In the genomic region with DNA sequence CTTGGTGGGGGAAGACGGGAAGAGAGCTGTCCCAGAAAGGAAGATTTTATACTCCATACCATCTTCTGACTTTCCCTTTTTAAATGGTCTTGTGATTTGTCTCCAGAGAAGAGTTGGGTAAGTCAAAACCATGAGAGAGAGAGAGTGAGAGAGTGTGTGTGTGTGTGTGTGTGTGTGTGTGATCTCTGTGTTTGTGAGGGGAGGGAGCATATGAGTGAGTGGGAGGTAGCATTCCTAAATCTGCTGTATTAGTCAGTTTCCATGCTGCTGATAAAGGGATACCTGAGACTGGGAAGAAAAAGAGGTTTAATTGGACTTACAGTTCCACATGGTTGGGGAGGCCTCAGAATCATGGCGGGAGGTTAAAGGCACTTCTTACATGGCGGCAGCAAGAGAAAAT, we compare ENCODE assay signal across 18 cellular contexts.
DNase-seq lines count a peak whose midpoint lies in the region; ATAC-seq and TF ChIP-seq lines count a peak whose summit lies in the region.
"Had no signal": no experiment of that assay in that cellular context is flagged by ENCODE, and none has a peak within 500 bp of the region (broad histone marks: within the 10 kb centered on the region; RNA-seq: fewer than 3 reads in every experiment).

No MANE protein-coding gene starts in this region.

- intact Hi-C loops in mammary epithelial cell (cut with micrococcal nuclease) (no loop called here), breast epithelium (cut with DNase I; ENCODE audit: low total_unique reads) (no loop called here), sciatic nerve (cut with DNase I) (no loop called here)

- no peaks in the 10 kb centered on the region for H3K79me2 ChIP-seq in mammary epithelial cell (ENCODE audit: insufficient read depth, low read length)

- TF ChIP-seq POLR2A in breast epithelium (IDR thresholded peaks at IDR 0.05): no peak

- dilution Hi-C loops in mammary epithelial cell (cut with HindIII; ENCODE audit: low sequenced_read_pairs): no loop called here

- H3K36me3 ChIP-seq in mammary epithelial cell (ENCODE audit: insufficient read depth, low read length) (no peaks in the 10 kb centered on the region), breast epithelium (no peaks in the 10 kb centered on the region)

- CTCF ChIA-PET in mammary epithelial cell (lab: Charles Lee; ENCODE audit: low non-redundant PET): no interaction called here
- CTCF ChIA-PET in activated CD4-positive, alpha-beta memory T cell treated with anti-CD3 and anti-CD28 coated beads, Interleukin-2, amount 10 ng/mL, durations not matched to agents 7 days and 5 days (lab: Charles Lee): no interaction called here

- 90% methylated on average over 3 of the region's 3 CpGs for WGBS in mammary epithelial cell (ENCODE audit: low coverage, missing lambda C conversion rate)

- no peaks in the 10 kb centered on the region for H4K20me1 ChIP-seq in mammary epithelial cell (ENCODE audit: insufficient read depth, low read length)

- H3K4me2 ChIP-seq in mammary epithelial cell (ENCODE audit: insufficient read depth, low read depth, low read length): no peak overlapping the region

- DNase-seq in mammary epithelial cell: peak; percentile 54
- no peak for DNase-seq in breast epithelium (ENCODE audit: low spot score in 2 of 2)
- peak; percentile 78 for DNase-seq in amniotic epithelial cell (ENCODE audit: low read depth)
- DNase-seq in fibroblast of the aortic adventitia (ENCODE audit: low read depth): peak; percentile 53
- DNase-seq in sciatic nerve (ENCODE audit: low spot score): no peak
- DNase-seq in activated CD4-positive, alpha-beta memory T cell treated with anti-CD3 and anti-CD28 coated beads, Interleukin-2, amount 10 ng/mL, durations not matched to agents 7 days and 5 days: no peak
- DNase-seq in Ammon's horn (ENCODE audit: low spot score): no peak
- no peak for DNase-seq in glomerular visceral epithelial cell (ENCODE audit: extremely low spot score)
- DNase-seq: DMS79 treated with DMSO at 0.1 percent for 48 hours, Karpas-422, NCI-H1417 treated with DMSO at 0.1 percent for 48 hours, NCI-H187 treated with DMSO at 0.1 percent for 48 hours, NCI-H2227 treated with DMSO at 0.1 percent for 48 hours, NCI-H524 treated with DMSO at 0.1 percent for 48 hours, PC-3 had no signal

- H3K27me3 Mint-ChIP-seq in activated CD4-positive, alpha-beta memory T cell treated with anti-CD3 and anti-CD28 coated beads, Interleukin-2, amount 10 ng/mL, durations not matched to agents 7 days and 5 days: peaks cover 2% of the 10 kb centered on the region

- peak overlapping the region; percentile 70 for H3K27ac ChIP-seq in mammary epithelial cell (ENCODE audit: insufficient read depth, low read depth, low read length)
- H3K27ac ChIP-seq in breast epithelium: no peak overlapping the region
- H3K27ac ChIP-seq: 22Rv1 had no signal

- POLR2A ChIA-PET in activated CD4-positive, alpha-beta memory T cell treated with anti-CD3 and anti-CD28 coated beads, Interleukin-2, amount 10 ng/mL, durations not matched to agents 7 days and 5 days (lab: Charles Lee): no interaction called here

- peaks cover 30% of the 10 kb centered on the region for H3K4me1 ChIP-seq in mammary epithelial cell (ENCODE audit: insufficient read depth, low read length)
- no peaks in the 10 kb centered on the region for H3K4me1 ChIP-seq in breast epithelium

- no peaks in the 10 kb centered on the region for H3K9me3 ChIP-seq in mammary epithelial cell (replicated peaks; ENCODE audit: insufficient read depth, low read length)
- peaks cover 0 to 3% of the 10 kb centered on the region in 2 donors for H3K9me3 ChIP-seq in breast epithelium

- H3K27ac Mint-ChIP-seq in activated CD4-positive, alpha-beta memory T cell treated with anti-CD3 and anti-CD28 coated beads, Interleukin-2, amount 10 ng/mL, durations not matched to agents 7 days and 5 days: no peak overlapping the region
- H3K27ac Mint-ChIP-seq: B cell, IgD-negative memory B cell had no signal

- H3K4me3 Mint-ChIP-seq in activated CD4-positive, alpha-beta memory T cell treated with anti-CD3 and anti-CD28 coated beads, Interleukin-2, amount 10 ng/mL, durations not matched to agents 7 days and 5 days: no peak overlapping the region
- H3K4me3 Mint-ChIP-seq: B cell, IgD-negative memory B cell had no signal

- BruUV-seq in mammary epithelial cell (replicated peaks; lab: Mats Ljungman, UMichigan): no TSS peak

- H3K27me3 ChIP-seq in mammary epithelial cell (ENCODE audit: insufficient read depth, low read length) (no peaks in the 10 kb centered on the region), breast epithelium (no peaks in the 10 kb centered on the region)

- ATAC-seq in sciatic nerve: peak; percentile 36
- ATAC-seq: PC-3 had no signal

- in situ Hi-C loops in mammary epithelial cell (cut with MboI; ENCODE audit: low sequenced_read_pairs in 2 of 2): loop anchor here in 1 of 2 donors (10.0 kb wide), 1 partner anchor 65 kb away; no protein-coding TSS in a partner anchor

- H3K9ac ChIP-seq in mammary epithelial cell (ENCODE audit: insufficient read depth, low read length): no peak overlapping the region

- no peaks in the 10 kb centered on the region for H3K36me3 Mint-ChIP-seq in activated CD4-positive, alpha-beta memory T cell treated with anti-CD3 and anti-CD28 coated beads, Interleukin-2, amount 10 ng/mL, durations not matched to agents 7 days and 5 days (ENCODE audit: low read depth)
- H3K36me3 Mint-ChIP-seq: IgD-negative memory B cell had no signal

- H3K9me3 Mint-ChIP-seq in activated CD4-positive, alpha-beta memory T cell treated with anti-CD3 and anti-CD28 coated beads, Interleukin-2, amount 10 ng/mL, durations not matched to agents 7 days and 5 days: no peaks in the 10 kb centered on the region

- no peaks in the 10 kb centered on the region for H3K4me1 Mint-ChIP-seq in activated CD4-positive, alpha-beta memory T cell treated with anti-CD3 and anti-CD28 coated beads, Interleukin-2, amount 10 ng/mL, durations not matched to agents 7 days and 5 days
- H3K4me1 Mint-ChIP-seq: B cell, IgD-negative memory B cell had no signal

- H3K4me3 ChIP-seq in mammary epithelial cell (replicated peaks in 1 of 3; ENCODE audit: insufficient read depth in 1 of 3, low read depth in 2 of 3, low read length in 3 of 3) (no peak overlapping the region), breast epithelium (no peak overlapping the region), fibroblast of the aortic adventitia (ENCODE audit: low read depth, low read length) (no peak overlapping the region)

- peak overlapping the region; percentile 68 for H2AFZ ChIP-seq in mammary epithelial cell (ENCODE audit: low read depth, low read length)

- no peak for TF ChIP-seq CTCF in mammary epithelial cell (conservative IDR thresholded peaks at IDR 0.05 in 1 of 2, IDR thresholded peaks at IDR 0.05 in 1 of 2; ENCODE audit: extremely low read depth in 1 of 2, insufficient read depth in 1 of 2, low read depth in 1 of 2, low read length in 2 of 2)
- no peak for TF ChIP-seq CTCF in breast epithelium (IDR thresholded peaks at IDR 0.05)
- no peak for TF ChIP-seq CTCF in fibroblast of the aortic adventitia (IDR thresholded peaks at IDR 0.05; ENCODE audit: insufficient read depth, low read length)

Comparison
In these comparisons a context has a peak if more than half of its experiments do, and no peak if none do; other contexts are left out.
1. DNase-seq: peak in mammary epithelial cell (single experiment), amniotic epithelial cell (single experiment) and fibroblast of the aortic adventitia (single experiment); none in breast epithelium (0 of 2), sciatic nerve (single experiment), activated CD4-positive, alpha-beta memory T cell treated with anti-CD3 and anti-CD28 coated beads, Interleukin-2, amount 10 ng/mL, durations not matched to agents 7 days and 5 days (single experiment), Ammon's horn (single experiment) and glomerular visceral epithelial cell (single experiment).